29 cellular contexts compared by ENCODE assay signal in genomic region chr5:22669345-22669744, GRCh38.
DNase-seq lines count a peak whose midpoint lies in the region; ATAC-seq and TF ChIP-seq lines count a peak whose summit lies in the region.
"Had no signal": no experiment of that assay in that cellular context is flagged by ENCODE, and none has a peak within 500 bp of the region (broad histone marks: within the 10 kb centered on the region; RNA-seq: fewer than 3 reads in every experiment).

No MANE protein-coding gene starts in this region.

- H3K27me3 Mint-ChIP-seq in WTC11 (ENCODE audit: low read depth) (no peaks in the 10 kb centered on the region), endodermal cell (ENCODE audit: insufficient read depth) (no peaks in the 10 kb centered on the region)
- H3K27me3 Mint-ChIP-seq: CD8-positive, alpha-beta memory T cell had no signal

- peak; percentile 31 for DNase-seq in NB4 (ENCODE audit: low read depth)
- no peak for DNase-seq in WTC11 (ENCODE audit: low spot score)
- DNase-seq in hypothalamus (lab: John Stamatoyannopoulos, UW): no peak
- no peak for DNase-seq in endodermal cell
- DNase-seq in D341Med (ENCODE audit: low spot score): no peak
- DNase-seq: BE2C; CD8-positive, alpha-beta memory T cell; DMS79 treated with DMSO at 0.1 percent for 48 hours; GF-D8; GOT3; IMR-90; NCI-H1105; NCI-H1436 treated with DMSO at 0.1 percent for 48 hours; NCI-H187 treated with DMSO at 0.1 percent for 48 hours; NCI-H2171 treated with DMSO at 0.1 percent for 48 hours; NCI-H345; NCI-H524; NCI-H774; NK-92 treated with Interleukin-12 subunit alpha and Interleukin-12 subunit beta, amount 100 ng/mL, for 24 hours; Peyer's patch; SIG-M5; SW 1271 had no signal

- H3K4me1 ChIP-seq in endodermal cell (ENCODE audit: control insufficient read depth, insufficient read depth, low read length): no peaks in the 10 kb centered on the region
- H3K4me1 ChIP-seq: Peyer's patch had no signal

- peaks cover 4% of the 10 kb centered on the region for H3K36me3 Mint-ChIP-seq in WTC11
- peaks cover 4% of the 10 kb centered on the region for H3K36me3 Mint-ChIP-seq in endodermal cell (ENCODE audit: low read depth)
- H3K36me3 Mint-ChIP-seq: CD14-positive monocyte; CD8-positive, alpha-beta memory T cell had no signal

- POLR2A ChIA-PET in WTC11 (lab: Charles Lee): no interaction called here

- H3K27ac Mint-ChIP-seq in WTC11: no peak overlapping the region
- no peak overlapping the region for H3K27ac Mint-ChIP-seq in endodermal cell
- H3K27ac Mint-ChIP-seq: CD14-positive monocyte; CD8-positive, alpha-beta memory T cell; T-helper 1 cell treated with Interleukin-12 subunit alpha and Interleukin-12 subunit beta and Interleukin-4 antibody, amounts not matched to agents 30 μg/mL and 1 μg/mL, for 36 hours had no signal

- H3K9ac ChIP-seq in endodermal cell (ENCODE audit: extremely low read depth, low read length, poor library complexity, severe bottlenecking): no peak overlapping the region

- H3K4me3 ChIP-seq in NB4 (ENCODE audit: low read depth, low read length) (no peak overlapping the region), endodermal cell (ENCODE audit: low read length) (no peak overlapping the region)
- H3K4me3 ChIP-seq: Peyer's patch, SK-N-MC had no signal

- TF ChIP-seq CTCF in NB4 (IDR thresholded peaks at IDR 0.05; ENCODE audit: low read depth, low read length): no peak
- no peak for TF ChIP-seq CTCF in WTC11 (IDR thresholded peaks at IDR 0.05)
- no peak for TF ChIP-seq CTCF in endodermal cell (conservative IDR thresholded peaks at IDR 0.05)

- no peaks in the 10 kb centered on the region for H3K36me3 ChIP-seq in endodermal cell (ENCODE audit: control insufficient read depth, insufficient read depth, low read length)
- H3K36me3 ChIP-seq: BE2C, Peyer's patch had no signal

- peaks cover 17% of the 10 kb centered on the region for H3K9me3 Mint-ChIP-seq in WTC11
- peaks cover 6% of the 10 kb centered on the region for H3K9me3 Mint-ChIP-seq in endodermal cell

- TF ChIP-seq POLR2A in NB4 (IDR thresholded peaks at IDR 0.05; ENCODE audit: extremely low read depth, insufficient read length): no peak

- H3K9me3 ChIP-seq in endodermal cell (ENCODE audit: control insufficient read depth, low read length): peaks cover 4% of the 10 kb centered on the region
- H3K9me3 ChIP-seq: BE2C, Peyer's patch had no signal

- H3K27me3 ChIP-seq in endodermal cell (ENCODE audit: control insufficient read depth, insufficient read depth, low read length, poor library complexity, severe bottlenecking): no peaks in the 10 kb centered on the region
- H3K27me3 ChIP-seq: BE2C, Peyer's patch had no signal

- ATAC-seq in GM18868 (IDR thresholded peaks at IDR 0.05; ENCODE audit: unreplicated experiment): peak; percentile 59
- ATAC-seq in HG03103 (IDR thresholded peaks at IDR 0.05; ENCODE audit: low read depth, unreplicated experiment): peak; percentile 58
- no peak for ATAC-seq in WTC11
- no peak for ATAC-seq in HG03095 (IDR thresholded peaks at IDR 0.05; ENCODE audit: unreplicated experiment)

- WGBS in endodermal cell (ENCODE audit: insufficient coverage in 1 of 2, insufficient read length in 1 of 2), 2 experiments: 87 to 92% methylated on average over 3 to 4 of the region's 4 CpGs

- peaks cover 8% of the 10 kb centered on the region for H3K4me1 Mint-ChIP-seq in WTC11
- no peaks in the 10 kb centered on the region for H3K4me1 Mint-ChIP-seq in endodermal cell
- H3K4me1 Mint-ChIP-seq: CD14-positive monocyte; CD8-positive, alpha-beta memory T cell had no signal

- H3K27ac ChIP-seq in endodermal cell (ENCODE audit: low read depth, low read length): no peak overlapping the region
- H3K27ac ChIP-seq: 22Rv1, Peyer's patch, SK-N-MC had no signal

- CTCF ChIA-PET in WTC11 (lab: Charles Lee): no interaction called here

- H3K4me3 Mint-ChIP-seq in WTC11 (no peak overlapping the region), endodermal cell (no peak overlapping the region)
- H3K4me3 Mint-ChIP-seq: CD14-positive monocyte; CD8-positive, alpha-beta memory T cell; T-helper 1 cell treated with Interleukin-12 subunit alpha and Interleukin-12 subunit beta and Interleukin-4 antibody, amounts not matched to agents 30 μg/mL and 1 μg/mL, for 36 hours had no signal

TF ChIP-seq in WTC11, 78 proteins besides CTCF, POLR2A, EP300 and RAD21:
- TF ChIP-seq, protein P1, sequence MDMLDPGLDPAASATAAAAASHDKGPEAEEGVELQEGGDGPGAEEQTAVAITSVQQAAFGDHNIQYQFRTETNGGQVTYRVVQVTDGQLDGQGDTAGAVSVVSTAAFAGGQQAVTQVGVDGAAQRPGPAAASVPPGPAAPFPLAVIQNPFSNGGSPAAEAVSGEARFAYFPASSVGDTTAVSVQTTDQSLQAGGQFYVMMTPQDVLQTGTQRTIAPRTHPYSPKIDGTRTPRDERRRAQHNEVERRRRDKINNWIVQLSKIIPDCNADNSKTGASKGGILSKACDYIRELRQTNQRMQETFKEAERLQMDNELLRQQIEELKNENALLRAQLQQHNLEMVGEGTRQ (CRISPR knock-in tag; IDR thresholded peaks at IDR 0.05): peak; percentile 71
- no peak for TF ChIP-seq ZNF263 (CRISPR knock-in tag; IDR thresholded peaks at IDR 0.05; ENCODE audit: low read depth)
- no peak for TF ChIP-seq FOXK1 (CRISPR knock-in tag; IDR thresholded peaks at IDR 0.05)
- TF ChIP-seq EMX1 (CRISPR knock-in tag; IDR thresholded peaks at IDR 0.05): no peak

Comparison
In these comparisons a context has a peak if more than half of its experiments do, and no peak if none do; other contexts are left out.
1. ATAC-seq: peak in GM18868 (single experiment) and HG03103 (single experiment); none in WTC11 (single experiment) and HG03095 (single experiment).